Comparison of ENCODE assay signal across 8 cellular contexts in the genomic region with DNA sequence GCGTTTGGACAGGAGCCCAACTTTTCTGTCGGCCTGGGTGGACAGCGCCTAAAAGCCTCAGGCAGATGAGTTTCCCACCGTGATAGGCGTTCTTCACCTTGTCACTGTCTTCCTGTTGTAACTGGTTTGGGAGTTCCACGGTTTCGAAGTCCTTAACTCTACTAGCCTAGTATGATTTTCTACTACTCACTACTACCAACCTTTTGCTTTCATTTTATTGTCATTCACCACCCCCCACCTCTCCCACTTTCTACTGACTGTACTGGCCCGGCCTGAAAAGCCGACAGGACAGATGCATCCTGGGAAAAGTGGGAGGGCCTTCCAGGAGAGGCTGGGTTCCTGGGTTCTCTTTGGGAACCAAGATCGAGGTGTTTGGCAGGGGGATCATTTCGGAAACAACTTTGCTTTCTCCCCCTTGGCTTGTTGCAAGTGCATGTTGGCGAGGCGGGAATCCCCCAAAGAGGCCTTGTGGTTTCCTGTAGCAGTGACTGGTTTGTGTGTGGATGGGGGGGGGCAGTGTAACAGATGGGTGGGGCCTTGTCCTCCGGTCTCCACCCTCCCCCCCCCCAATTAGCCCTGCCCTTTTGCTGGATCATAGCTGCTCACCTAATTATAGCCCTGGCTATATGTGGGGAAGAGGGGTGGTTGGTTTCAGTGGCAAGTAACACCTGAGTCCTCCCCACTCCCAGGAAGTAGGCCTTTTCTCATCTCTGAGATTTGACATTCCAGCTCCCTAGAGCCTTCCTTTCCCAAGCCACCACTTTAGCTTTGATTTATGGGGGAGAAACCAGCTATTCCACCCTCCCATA. TPM values are rescaled to one million over a fixed set of nuclear protein-coding genes. Genes with fewer than 3 reads are reported as not detected.
DNase-seq lines count a peak whose midpoint lies in the region; ATAC-seq, FAIRE-seq and TF ChIP-seq lines count a peak whose summit lies in the region.

No MANE protein-coding gene starts in this region.

- H3K4me3 Mint-ChIP-seq in T-helper 1 cell treated with Interleukin-12 subunit alpha and Interleukin-12 subunit beta and Interleukin-4 antibody, amounts not matched to agents 30 μg/mL and 1 μg/mL, for 36 hours: peak overlapping the region; percentile 96

- DNase-seq in GM12891 (ENCODE audit: insufficient read length, low spot score): no peak
- peak; percentile 79 for DNase-seq in NCI-H1105 treated with DMSO at 0.1 percent for 48 hours (lab: John Stamatoyannopoulos, UW)
- peak in 32 of 56 donors; percentile 7 to 58 (median 31) for DNase-seq in amygdala (lab: John Stamatoyannopoulos, UW)
- peak; percentile 61 for DNase-seq in left ventricle myocardium superior
- peak; percentile 44 for DNase-seq in pulmonary artery endothelial cell (ENCODE audit: low read depth, low spot score)
- peak; percentile 67 for DNase-seq in urothelium cell line (ENCODE audit: low spot score)
- no peak for DNase-seq in NCI-H187 treated with DMSO at 0.1 percent for 48 hours (lab: John Stamatoyannopoulos, UW)

- H3K36me3 Mint-ChIP-seq in T-helper 1 cell treated with Interleukin-12 subunit alpha and Interleukin-12 subunit beta and Interleukin-4 antibody, amounts not matched to agents 30 μg/mL and 1 μg/mL, for 36 hours (ENCODE audit: low read depth): peaks cover 49% of the 10 kb centered on the region

- FAIRE-seq in GM12891 (lab: Jason Lieb, UNC) (peak; percentile 75), urothelium cell line (lab: Jason Lieb, UNC) (no peak)

- intact Hi-C loops in left ventricle myocardium superior (cut with micrococcal nuclease): no loop called here

- peak; percentile 76 for TF ChIP-seq POLR2A in GM12891 (IDR thresholded peaks at IDR 0.05; ENCODE audit: low read depth, low read length)

- H3K4me1 Mint-ChIP-seq in T-helper 1 cell treated with Interleukin-12 subunit alpha and Interleukin-12 subunit beta and Interleukin-4 antibody, amounts not matched to agents 30 μg/mL and 1 μg/mL, for 36 hours (ENCODE audit: low read depth): peaks cover 52% of the 10 kb centered on the region

- no peaks in the 10 kb centered on the region for H3K9me3 Mint-ChIP-seq in T-helper 1 cell treated with Interleukin-12 subunit alpha and Interleukin-12 subunit beta and Interleukin-4 antibody, amounts not matched to agents 30 μg/mL and 1 μg/mL, for 36 hours

- H3K27me3 Mint-ChIP-seq in T-helper 1 cell treated with Interleukin-12 subunit alpha and Interleukin-12 subunit beta and Interleukin-4 antibody, amounts not matched to agents 30 μg/mL and 1 μg/mL, for 36 hours (ENCODE audit: low read depth): peaks cover 4% of the 10 kb centered on the region

- H3K27ac Mint-ChIP-seq in T-helper 1 cell treated with Interleukin-12 subunit alpha and Interleukin-12 subunit beta and Interleukin-4 antibody, amounts not matched to agents 30 μg/mL and 1 μg/mL, for 36 hours: peak overlapping the region; percentile 99

- peak; percentile 16 for ATAC-seq in left ventricle myocardium superior

TF ChIP-seq in GM12891, 5 proteins besides CTCF, POLR2A, EP300 and RAD21:
- TF ChIP-seq POLR2AphosphoS5 (IDR thresholded peaks at IDR 0.05; ENCODE audit: low read depth, low read length) (peak; percentile 89), TAF1 (IDR thresholded peaks at IDR 0.05; ENCODE audit: low read depth, low read length) (no peak; the same call in 1 of the 2 replicates), POU2F2 (IDR thresholded peaks at IDR 0.05; ENCODE audit: low read depth, low read length) (peak; percentile 48)
TF ChIP-seq in GM12891: peak in this region for 2.

RNA-seq across cellular contexts. Expression of gene EIF5A, which starts 1.4 kb away (rescaled TPM):
- polyA plus RNA-seq in GM12891 (2012; ENCODE audit: low read depth, missing spikeins): 646 TPM
- total RNA-seq in left ventricle myocardium superior (311 TPM), pulmonary artery endothelial cell (799 and 805 TPM in 2 replicates)

RNA-seq across cellular contexts. Expression of gene GPS2, which starts 6.3 kb away (rescaled TPM):
- 44.8 TPM for polyA plus RNA-seq in GM12891 (2012; ENCODE audit: low read depth, missing spikeins)
- total RNA-seq in left ventricle myocardium superior (75.0 TPM), pulmonary artery endothelial cell (24.8 and 41.6 TPM in 2 replicates)

RNA-seq across cellular contexts. Expression of gene YBX2, which starts 14.4 kb away (rescaled TPM):
- not detected for polyA plus RNA-seq in GM12891 (2012; ENCODE audit: low read depth, missing spikeins)
- 0.77 TPM for total RNA-seq in left ventricle myocardium superior
- total RNA-seq in pulmonary artery endothelial cell: 0.07 and 0.32 TPM in 2 replicates

RNA-seq across cellular contexts. Expression of gene NEURL4, which starts 20.3 kb away (rescaled TPM):
- 16.0 TPM for polyA plus RNA-seq in GM12891 (2012; ENCODE audit: low read depth, missing spikeins)
- total RNA-seq in left ventricle myocardium superior (34.7 TPM), pulmonary artery endothelial cell (14.4 and 28.3 TPM in 2 replicates)

RNA-seq across cellular contexts. Expression of gene SLC2A4, which starts 27.3 kb away (rescaled TPM):
- polyA plus RNA-seq in GM12891 (2012; ENCODE audit: low read depth, missing spikeins): not detected
- total RNA-seq in left ventricle myocardium superior: 170 TPM
- total RNA-seq in pulmonary artery endothelial cell: 0.07 and 0.11 TPM in 2 replicates

Comparison
In these comparisons a context has a peak if more than half of its experiments do, and no peak if none do; other contexts are left out.
1. DNase-seq: peak in NCI-H1105 treated with DMSO at 0.1 percent for 48 hours (single experiment), amygdala (32 of 56), left ventricle myocardium superior (single experiment), pulmonary artery endothelial cell (single experiment) and urothelium cell line (single experiment); none in GM12891 (single experiment) and NCI-H187 treated with DMSO at 0.1 percent for 48 hours (single experiment).